ENCODE assay signal across 13 cellular contexts in the genomic region with DNA sequence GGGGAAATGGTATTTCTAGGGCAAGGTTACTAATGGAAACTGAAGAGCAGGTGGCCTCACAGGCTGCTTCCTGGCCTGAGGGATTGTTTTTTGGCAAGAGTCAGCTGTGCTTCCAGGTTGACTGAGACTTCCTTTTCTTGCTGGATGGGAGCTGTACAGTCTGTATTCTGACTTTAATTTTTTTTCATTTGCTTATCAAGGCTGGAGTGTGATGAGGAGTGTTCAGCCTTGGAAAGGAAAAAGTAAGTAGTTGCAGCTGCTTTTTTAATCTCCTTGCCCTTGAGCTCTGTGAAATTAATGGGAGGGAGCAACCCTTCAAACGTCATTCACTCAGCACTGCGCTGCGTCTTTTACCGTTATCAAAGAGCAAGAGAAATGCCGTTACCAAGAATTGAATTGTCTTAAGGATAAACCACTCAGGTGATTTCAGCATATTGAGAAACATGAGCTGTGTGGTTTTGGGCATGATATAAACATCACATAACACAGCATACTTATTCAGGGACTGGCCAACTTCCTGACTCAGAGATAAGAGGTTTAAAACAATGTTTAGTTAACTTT. TPM values are rescaled to one million over a fixed set of nuclear protein-coding genes. Genes with fewer than 3 reads are reported as not detected.
DNase-seq lines count a peak whose midpoint lies in the region; ATAC-seq and TF ChIP-seq lines count a peak whose summit lies in the region.
"Had no signal": no experiment of that assay in that cellular context is flagged by ENCODE, and none has a peak within 500 bp of the region (broad histone marks: within the 10 kb centered on the region; RNA-seq: fewer than 3 reads in every experiment).

No MANE protein-coding gene starts in this region.

- no peaks in the 10 kb centered on the region for H3K9me3 Mint-ChIP-seq in stimulated activated naive CD8-positive, alpha-beta T cell treated with anti-CD3 and anti-CD28 coated beads, Interleukin-15, Interleukin-2, amounts not matched to agents 100 ng/mL and 50 ng/mL, for 24 hours
- H3K9me3 Mint-ChIP-seq in osteocyte (ENCODE audit: unreplicated experiment) = no peaks in the 10 kb centered on the region
- H3K9me3 Mint-ChIP-seq: CD14-positive monocyte had no signal

- ATAC-seq in stimulated activated naive CD8-positive, alpha-beta T cell treated with anti-CD3 and anti-CD28 coated beads, Interleukin-15, Interleukin-2, amounts not matched to agents 100 U/mL and 50 U/mL, for 24 hours = no peak
- ATAC-seq in HG03159 (IDR thresholded peaks at IDR 0.05; ENCODE audit: unreplicated experiment) = no peak

- H3K36me3 ChIP-seq in adrenal gland (replicated peaks in 1 of 2) (no peaks in the 10 kb centered on the region), right atrium auricular region (peaks cover 17% of the 10 kb centered on the region), uterus (no peaks in the 10 kb centered on the region)

- H3K27me3 Mint-ChIP-seq in stimulated activated naive CD8-positive, alpha-beta T cell treated with anti-CD3 and anti-CD28 coated beads, Interleukin-15, Interleukin-2, amounts not matched to agents 100 ng/mL and 50 ng/mL, for 24 hours = no peaks in the 10 kb centered on the region
- no peaks in the 10 kb centered on the region for H3K27me3 Mint-ChIP-seq in osteocyte (ENCODE audit: unreplicated experiment)

- H3K4me3 ChIP-seq in adrenal gland (no peak overlapping the region), right atrium auricular region (no peak overlapping the region), uterus (no peak overlapping the region)
- H3K4me3 ChIP-seq: hepatocyte had no signal

- peaks cover 42% of the 10 kb centered on the region for H3K36me3 Mint-ChIP-seq in stimulated activated naive CD8-positive, alpha-beta T cell treated with anti-CD3 and anti-CD28 coated beads, Interleukin-15, Interleukin-2, amounts not matched to agents 100 ng/mL and 50 ng/mL, for 24 hours (ENCODE audit: low read depth)
- H3K36me3 Mint-ChIP-seq in osteocyte (ENCODE audit: unreplicated experiment) = peaks cover 34% of the 10 kb centered on the region

- TF ChIP-seq CTCF in adrenal gland (IDR thresholded peaks at IDR 0.05) = no peak
- no peak for TF ChIP-seq CTCF in right atrium auricular region (IDR thresholded peaks at IDR 0.05)
- no peak for TF ChIP-seq CTCF in uterus (IDR thresholded peaks at IDR 0.05)
- TF ChIP-seq CTCF in osteocyte (IDR thresholded peaks at IDR 0.05) = no peak

- no peak overlapping the region for H3K4me3 Mint-ChIP-seq in stimulated activated naive CD8-positive, alpha-beta T cell treated with anti-CD3 and anti-CD28 coated beads, Interleukin-15, Interleukin-2, amounts not matched to agents 100 ng/mL and 50 ng/mL, for 24 hours
- H3K4me3 Mint-ChIP-seq in osteocyte (ENCODE audit: unreplicated experiment) = no peak overlapping the region
- H3K4me3 Mint-ChIP-seq: CD14-positive monocyte had no signal

- peak overlapping the region; percentile 22 for H3K27ac Mint-ChIP-seq in stimulated activated naive CD8-positive, alpha-beta T cell treated with anti-CD3 and anti-CD28 coated beads, Interleukin-15, Interleukin-2, amounts not matched to agents 100 ng/mL and 50 ng/mL, for 24 hours
- H3K27ac Mint-ChIP-seq in osteocyte (ENCODE audit: unreplicated experiment) = no peak overlapping the region
- H3K27ac Mint-ChIP-seq: CD14-positive monocyte had no signal

- no peak for TF ChIP-seq POLR2A in adrenal gland (IDR thresholded peaks at IDR 0.05)
- TF ChIP-seq POLR2A in uterus (IDR thresholded peaks at IDR 0.05) = no peak

- H3K4me1 ChIP-seq in adrenal gland (replicated peaks in 1 of 2) (peaks cover 18 to 21% of the 10 kb centered on the region in 2 donors), right atrium auricular region (peaks cover 0 to 32% of the 10 kb centered on the region in 2 donors), uterus (no peaks in the 10 kb centered on the region)

- 25 to 38% (median 32%) methylated on average over 5 of the region's 5 CpGs for WGBS in adrenal gland, 4 donors

- H3K9me3 ChIP-seq in adrenal gland (replicated peaks in 1 of 3) (no peaks in the 10 kb centered on the region), right atrium auricular region (no peaks in the 10 kb centered on the region), uterus (no peaks in the 10 kb centered on the region)

- H3K27me3 ChIP-seq in adrenal gland (no peaks in the 10 kb centered on the region), right atrium auricular region (no peaks in the 10 kb centered on the region), uterus (no peaks in the 10 kb centered on the region)
- H3K27me3 ChIP-seq: hepatocyte had no signal

- intact Hi-C loops in adrenal gland (cut with DNase I) (no loop called here), uterus (cut with DNase I; ENCODE audit: low total_unique reads) (no loop called here)

- no peak for DNase-seq in stimulated activated naive CD8-positive, alpha-beta T cell treated with anti-CD3 and anti-CD28 coated beads, Interleukin-15, Interleukin-2, amounts not matched to agents 100 U/mL and 50 U/mL, for 24 hours
- peak in 3 of 7 donors; percentile 35 to 44 (median 36) for DNase-seq in adrenal gland
- no peak for DNase-seq in right atrium auricular region (ENCODE audit: low spot score)
- no peak for DNase-seq in uterus
- DNase-seq in osteocyte (ENCODE audit: extremely low spot score, unreplicated experiment) = no peak
- no peak for DNase-seq in COLO829 (ENCODE audit: low spot score)
- DNase-seq: cortex of kidney, KBM-7, NCI-H510A had no signal

- H3K27ac ChIP-seq in adrenal gland = peak overlapping the region; percentile 34 to 74 (median 43)
- H3K27ac ChIP-seq in right atrium auricular region = peak overlapping the region; percentile 14 to 28
- peak overlapping the region; percentile 19 to 54 for H3K27ac ChIP-seq in uterus
- H3K27ac ChIP-seq: hepatocyte had no signal

- no peaks in the 10 kb centered on the region for H3K4me1 Mint-ChIP-seq in stimulated activated naive CD8-positive, alpha-beta T cell treated with anti-CD3 and anti-CD28 coated beads, Interleukin-15, Interleukin-2, amounts not matched to agents 100 ng/mL and 50 ng/mL, for 24 hours (ENCODE audit: low read depth)
- H3K4me1 Mint-ChIP-seq in osteocyte (ENCODE audit: unreplicated experiment) = peaks cover 2% of the 10 kb centered on the region

RNA-seq across cellular contexts. Expression of a gene that starts 47.6 kb away (rescaled TPM):
- 1 to 10 TPM in 5 of 8 donors, under 1 TPM in 1, not detected in 2; 0.99 to 4.5 (median 2.4) TPM for total RNA-seq in adrenal gland
- 10 to 100 TPM in 1 of 3 donors, 1 to 10 TPM in 1, under 1 TPM in 1; 0.51 to 32.5 (median 3.5) TPM for polyA plus RNA-seq in adrenal gland
- total RNA-seq in right atrium auricular region = 10 to 100 TPM; 58.4 to 74.9 TPM
- 1 to 10 TPM in 3 of 4 donors, not detected in 1; 1.3 to 4.6 (median 2.1) TPM for total RNA-seq in uterus
- 0.68 TPM in 1 of 2 replicates, not detected in the other for total RNA-seq in osteocyte
- polyA plus RNA-seq: CD14-positive monocyte had no signal

Comparison
In these comparisons a context has a peak if more than half of its experiments do, and no peak if none do; other contexts are left out.
1. RNA of a gene that starts 47.6 kb away (total RNA-seq): 58.4 to 74.9 TPM in right atrium auricular region; 0.99 to 4.5 TPM in adrenal gland, 1.3 to 4.6 TPM in uterus and 0.68 TPM in osteocyte; every median in the first group is over 10 times any median in the second.
2. Peak in every context shown above with its lines, with median percentiles within 50 percentile points of each other: H3K27ac ChIP-seq.